Comparison of ENCODE assay signal across 4 cellular contexts in the genomic region with DNA sequence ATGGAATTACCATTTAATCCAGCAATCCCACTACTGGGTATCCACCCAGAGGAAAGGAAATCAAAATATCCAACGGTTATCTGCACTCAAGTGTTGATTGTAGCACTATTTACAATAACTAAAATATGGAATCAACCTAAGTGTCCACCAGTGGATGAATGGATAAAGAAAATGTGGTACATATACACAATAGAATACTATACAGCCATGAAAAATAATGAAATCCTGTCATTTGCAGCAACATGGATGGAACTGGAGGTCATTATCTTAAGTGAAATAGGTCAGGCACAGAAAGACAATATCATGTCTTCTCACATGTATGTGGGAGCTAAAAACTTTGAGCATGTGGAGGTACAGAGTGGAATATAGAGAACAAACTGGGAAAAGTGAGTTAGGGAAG.
TF ChIP-seq lines count a peak whose summit lies in the region.

No MANE protein-coding gene starts in this region.

TF ChIP-seq in SK-N-SH treated with all-trans-retinoic acid at 6 μM for 48 hours, 23 proteins besides CTCF, POLR2A, EP300 and RAD21:
- peak; percentile 77 for TF ChIP-seq ZNF8 (CRISPR knock-in tag; IDR thresholded peaks at IDR 0.05)
- TF ChIP-seq, protein P1, sequence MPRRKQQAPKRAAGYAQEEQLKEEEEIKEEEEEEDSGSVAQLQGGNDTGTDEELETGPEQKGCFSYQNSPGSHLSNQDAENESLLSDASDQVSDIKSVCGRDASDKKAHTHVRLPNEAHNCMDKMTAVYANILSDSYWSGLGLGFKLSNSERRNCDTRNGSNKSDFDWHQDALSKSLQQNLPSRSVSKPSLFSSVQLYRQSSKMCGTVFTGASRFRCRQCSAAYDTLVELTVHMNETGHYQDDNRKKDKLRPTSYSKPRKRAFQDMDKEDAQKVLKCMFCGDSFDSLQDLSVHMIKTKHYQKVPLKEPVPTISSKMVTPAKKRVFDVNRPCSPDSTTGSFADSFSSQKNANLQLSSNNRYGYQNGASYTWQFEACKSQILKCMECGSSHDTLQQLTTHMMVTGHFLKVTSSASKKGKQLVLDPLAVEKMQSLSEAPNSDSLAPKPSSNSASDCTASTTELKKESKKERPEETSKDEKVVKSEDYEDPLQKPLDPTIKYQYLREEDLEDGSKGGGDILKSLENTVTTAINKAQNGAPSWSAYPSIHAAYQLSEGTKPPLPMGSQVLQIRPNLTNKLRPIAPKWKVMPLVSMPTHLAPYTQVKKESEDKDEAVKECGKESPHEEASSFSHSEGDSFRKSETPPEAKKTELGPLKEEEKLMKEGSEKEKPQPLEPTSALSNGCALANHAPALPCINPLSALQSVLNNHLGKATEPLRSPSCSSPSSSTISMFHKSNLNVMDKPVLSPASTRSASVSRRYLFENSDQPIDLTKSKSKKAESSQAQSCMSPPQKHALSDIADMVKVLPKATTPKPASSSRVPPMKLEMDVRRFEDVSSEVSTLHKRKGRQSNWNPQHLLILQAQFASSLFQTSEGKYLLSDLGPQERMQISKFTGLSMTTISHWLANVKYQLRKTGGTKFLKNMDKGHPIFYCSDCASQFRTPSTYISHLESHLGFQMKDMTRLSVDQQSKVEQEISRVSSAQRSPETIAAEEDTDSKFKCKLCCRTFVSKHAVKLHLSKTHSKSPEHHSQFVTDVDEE (CRISPR knock-in tag; IDR thresholded peaks at IDR 0.05) = no peak

TF ChIP-seq in SK-N-SH, 30 proteins besides CTCF, POLR2A, EP300 and RAD21:
- TF ChIP-seq FOSL2 (IDR thresholded peaks at IDR 0.05; ENCODE audit: borderline replicate concordance, low read depth) (no peak), POLR2AphosphoS5 (IDR thresholded peaks at IDR 0.05; ENCODE audit: low read depth, low read length) (no peak), NRF1 (IDR thresholded peaks at IDR 0.05; ENCODE audit: low read depth, low read length) (no peak)

TF ChIP-seq in HEK293, 187 proteins besides CTCF, POLR2A, EP300 and RAD21:
- no peak for TF ChIP-seq ZNF521 (tag by site-specific recombination; IDR thresholded peaks at IDR 0.05)
- 0 out of 2 replicates have a peak, but pooled peaks have one; percentile 25 for TF ChIP-seq ZNF280D (tag by site-specific recombination; IDR thresholded peaks at IDR 0.05)
- TF ChIP-seq ZNF48 (tag by site-specific recombination; IDR thresholded peaks at IDR 0.05) = no peak
- TF ChIP-seq ZNF146 (tag by site-specific recombination; IDR thresholded peaks at IDR 0.05) = peak; percentile 76

TF ChIP-seq in K562, 482 proteins besides CTCF, POLR2A, EP300 and RAD21:
- no peak for TF ChIP-seq ZFP91 (CRISPR knock-in tag; IDR thresholded peaks at IDR 0.05)
- TF ChIP-seq RBM25 (IDR thresholded peaks at IDR 0.05; ENCODE audit: low read depth, low read length, severe bottlenecking) = peak; percentile 42
- TF ChIP-seq BCOR (IDR thresholded peaks at IDR 0.05) = 0 out of 2 replicates have a peak, but pooled peaks have one; percentile 33
- TF ChIP-seq ZNF146 (CRISPR knock-in tag; IDR thresholded peaks at IDR 0.05; ENCODE audit: unreplicated experiment) = peak; percentile 89
- 0 out of 4 replicates have a peak, but pooled peaks of 1 of the 2 experiments have one; percentile 20 for TF ChIP-seq KDM1A (IDR thresholded peaks at IDR 0.05)
TF ChIP-seq in K562: peak in this region for 4.
